ENCODE assay signal across 21 cellular contexts in the genomic region with DNA sequence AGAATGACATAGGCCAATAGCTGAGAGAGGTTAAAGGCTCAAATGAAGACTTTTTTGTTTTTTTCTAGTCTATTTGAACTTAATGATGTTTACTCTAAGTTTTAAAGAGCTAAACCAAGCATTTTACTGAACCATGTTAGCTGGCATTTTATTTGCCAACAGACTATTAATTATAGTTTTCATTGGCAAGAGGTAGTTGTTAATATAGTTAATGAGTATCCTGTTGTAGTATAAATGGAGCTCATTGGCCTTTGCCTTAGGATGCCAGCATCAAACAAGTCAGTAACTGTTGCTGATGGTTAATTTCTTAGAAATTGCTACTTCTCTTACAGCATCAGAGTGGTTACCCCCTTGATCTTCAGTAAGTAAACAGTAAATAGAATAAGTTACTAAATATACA.
DNase-seq lines count a peak whose midpoint lies in the region; ATAC-seq, FAIRE-seq and TF ChIP-seq lines count a peak whose summit lies in the region.
"Had no signal": no experiment of that assay in that cellular context is flagged by ENCODE, and none has a peak within 500 bp of the region (broad histone marks: within the 10 kb centered on the region; RNA-seq: fewer than 3 reads in every experiment).

No MANE protein-coding gene starts in this region.

- no peaks in the 10 kb centered on the region for H3K4me1 ChIP-seq in CD4-positive, alpha-beta memory T cell (ENCODE audit: insufficient read depth, low read length)
- H3K4me1 ChIP-seq: BE2C had no signal

- H3K9me3 Mint-ChIP-seq in CD4-positive, alpha-beta memory T cell = peaks cover 0 to 5% (median 3%) of the 10 kb centered on the region in 8 donors
- H3K9me3 Mint-ChIP-seq in T-helper 2 cell treated with Interferon-gamma antibody and Interleukin-4, amounts not matched to agents 5 μg/mL and 100 μg/mL, for 36 hours = peaks cover 10% of the 10 kb centered on the region
- H3K9me3 Mint-ChIP-seq: CD8-positive, alpha-beta T cell; GM23338 had no signal

- H3K4me1 Mint-ChIP-seq in CD4-positive, alpha-beta memory T cell = peaks cover 0 to 7% (median 5%) of the 10 kb centered on the region in 4 donors
- no peaks in the 10 kb centered on the region for H3K4me1 Mint-ChIP-seq in T-helper 2 cell treated with Interferon-gamma antibody and Interleukin-4, amounts not matched to agents 5 μg/mL and 100 μg/mL, for 36 hours (ENCODE audit: low read depth)
- H3K4me1 Mint-ChIP-seq: GM23338 had no signal

- H3K36me3 Mint-ChIP-seq in CD4-positive, alpha-beta memory T cell = peaks cover 0 to 8% of the 10 kb centered on the region in 2 donors
- peaks cover 7% of the 10 kb centered on the region for H3K36me3 Mint-ChIP-seq in T-helper 2 cell treated with Interferon-gamma antibody and Interleukin-4, amounts not matched to agents 5 μg/mL and 100 μg/mL, for 36 hours (ENCODE audit: low read depth)
- H3K36me3 Mint-ChIP-seq: CD8-positive, alpha-beta T cell had no signal

- CTCF ChIA-PET in CD4-positive, alpha-beta memory T cell (lab: Charles Lee; ENCODE audit: partially characterized antibody) = interaction anchor here (1.0 kb wide), 1 partner anchor 588 kb away, joined by 3 read pairs; no protein-coding TSS in a partner anchor

- ATAC-seq in GM21619 (IDR thresholded peaks at IDR 0.05; ENCODE audit: unreplicated experiment) = peak; percentile 26
- no peak for ATAC-seq in HG02759 (IDR thresholded peaks at IDR 0.05; ENCODE audit: unreplicated experiment)
- ATAC-seq: CD8-positive, alpha-beta T cell; GM23338; HCT116; Panc1 had no signal

- intact Hi-C loops in CD4-positive, alpha-beta memory T cell (cut with micrococcal nuclease) = no loop called here

- POLR2A ChIA-PET in CD4-positive, alpha-beta memory T cell (lab: Charles Lee; ENCODE audit: partially characterized antibody) = interaction anchor here (0.9 to 3.7 kb wide), 5 partner anchors 12 to 67 kb away, joined by 3 to 16 read pairs (median 3); no protein-coding TSS in a partner anchor

- no peaks in the 10 kb centered on the region for H3K36me3 ChIP-seq in CD4-positive, alpha-beta memory T cell (ENCODE audit: insufficient read depth, low read length)
- H3K36me3 ChIP-seq: BE2C had no signal

- no peaks in the 10 kb centered on the region for H3K27me3 Mint-ChIP-seq in CD4-positive, alpha-beta memory T cell
- H3K27me3 Mint-ChIP-seq in T-helper 2 cell treated with Interferon-gamma antibody and Interleukin-4, amounts not matched to agents 5 μg/mL and 100 μg/mL, for 36 hours (ENCODE audit: low read depth) = no peaks in the 10 kb centered on the region

- no peak for TF ChIP-seq CTCF in epithelial cell of proximal tubule (conservative IDR thresholded peaks at IDR 0.05; ENCODE audit: low read depth, low read length)

- no peaks in the 10 kb centered on the region for H3K27me3 ChIP-seq in CD4-positive, alpha-beta memory T cell (ENCODE audit: insufficient read depth, low read length)
- H3K27me3 ChIP-seq: BE2C had no signal

- H3K4me3 Mint-ChIP-seq in CD4-positive, alpha-beta memory T cell = no peak overlapping the region
- H3K4me3 Mint-ChIP-seq in T-helper 2 cell treated with Interferon-gamma antibody and Interleukin-4, amounts not matched to agents 5 μg/mL and 100 μg/mL, for 36 hours = no peak overlapping the region
- H3K4me3 Mint-ChIP-seq: CD8-positive, alpha-beta T cell; GM23338 had no signal

- FAIRE-seq in H54 (lab: Jason Lieb, UNC) = no peak
- FAIRE-seq: A204.1, GM12892 had no signal

- no peak for DNase-seq in CD4-positive, alpha-beta memory T cell
- peak; percentile 13 for DNase-seq in NCI-H1105 treated with DMSO at 0.1 percent for 48 hours (lab: John Stamatoyannopoulos, UW)
- peak; percentile 30 for DNase-seq in epithelial cell of proximal tubule (ENCODE audit: low read depth)
- DNase-seq in H54 (ENCODE audit: insufficient read length, low spot score) = no peak
- DNase-seq in T-helper 2 cell treated with Interferon-gamma antibody and Interleukin-4, amounts not matched to agents 5 μg/mL and 100 μg/mL, for 36 hours (ENCODE audit: low spot score) = no peak
- no peak for DNase-seq in SW 1271 (lab: John Stamatoyannopoulos, UW)
- DNase-seq: BE2C; CD8-positive, alpha-beta T cell; DMS79; NCI-H1436 treated with DMSO at 0.1 percent for 48 hours; NCI-H2029 treated with DMSO at 0.1 percent for 48 hours; NCI-H2171; NCI-H526 had no signal

- no peak overlapping the region for H3K27ac ChIP-seq in CD4-positive, alpha-beta memory T cell (ENCODE audit: low read depth, low read length)
- H3K27ac ChIP-seq: KMS-11 had no signal

- no peak overlapping the region for H3K4me3 ChIP-seq in CD4-positive, alpha-beta memory T cell (ENCODE audit: low read length in 2 of 2)
- H3K4me3 ChIP-seq in epithelial cell of proximal tubule (ENCODE audit: low read depth, low read length) = no peak overlapping the region
- H3K4me3 ChIP-seq: GM23338 had no signal

- TF ChIP-seq POLR2A in H54 (IDR thresholded peaks at IDR 0.05; ENCODE audit: low read depth, low read length) = no peak

- H3K9me3 ChIP-seq in CD4-positive, alpha-beta memory T cell (ENCODE audit: control insufficient read depth in 1 of 2, low read length in 2 of 2) = no peaks in the 10 kb centered on the region
- H3K9me3 ChIP-seq: BE2C had no signal

- H3K27ac Mint-ChIP-seq in CD4-positive, alpha-beta memory T cell = peak overlapping the region in 5 of 7 donors; percentile 2 to 54 (median 26)
- H3K27ac Mint-ChIP-seq in T-helper 2 cell treated with Interferon-gamma antibody and Interleukin-4, amounts not matched to agents 5 μg/mL and 100 μg/mL, for 36 hours = no peak overlapping the region
- H3K27ac Mint-ChIP-seq: CD8-positive, alpha-beta T cell had no signal

Comparison
In these comparisons a context has a peak if more than half of its experiments do, and no peak if none do; other contexts are left out.
1. DNase-seq: peak in NCI-H1105 treated with DMSO at 0.1 percent for 48 hours (single experiment) and epithelial cell of proximal tubule (single experiment); none in CD4-positive, alpha-beta memory T cell (0 of 5), H54 (single experiment), T-helper 2 cell treated with Interferon-gamma antibody and Interleukin-4, amounts not matched to agents 5 μg/mL and 100 μg/mL, for 36 hours (single experiment) and SW 1271 (0 of 2).